In genomic region chr9:89497181-89497963, GRCh38 we compare ENCODE assay signal across 8 cellular contexts. TPM values are rescaled to one million over a fixed set of nuclear protein-coding genes. Genes with fewer than 3 reads are reported as not detected.
DNase-seq lines count a peak whose midpoint lies in the region; ATAC-seq and TF ChIP-seq lines count a peak whose summit lies in the region.

No MANE protein-coding gene starts in this region.

- no peak for TF ChIP-seq EP300 in stomach (IDR thresholded peaks at IDR 0.05)

- H2BK15ac ChIP-seq in IMR-90 (ENCODE audit: low read depth, low read length) = no peak overlapping the region

- no TSS peak for BruUV-seq in IMR-90 (replicated peaks; lab: Mats Ljungman, UMichigan)

- H3K14ac ChIP-seq in IMR-90 (replicated peaks; ENCODE audit: low read depth, low read length) = no peak overlapping the region

- H2AK5ac ChIP-seq in IMR-90 (ENCODE audit: low read depth, low read length) = no peak overlapping the region

- H3K79me1 ChIP-seq in IMR-90 (ENCODE audit: low read depth in 1 of 2, low read length in 2 of 2) = no peaks in the 10 kb centered on the region; a peak in 2 of 4 replicates

- H4K5ac ChIP-seq in IMR-90 (ENCODE audit: low read depth, low read length) = no peak overlapping the region

- DNase-seq in stimulated activated naive CD8-positive, alpha-beta T cell treated with anti-CD3 and anti-CD28 coated beads, Interleukin-15, Interleukin-2, amounts not matched to agents 100 U/mL and 50 U/mL, for 24 hours = no peak
- no peak for DNase-seq in IMR-90
- DNase-seq in astrocyte of the spinal cord (ENCODE audit: low read depth, low spot score) = no peak
- peak; percentile 45 for DNase-seq in iPS-NIHi7 (ENCODE audit: extremely low spot score)
- DNase-seq in stomach = peak; percentile 52
- no peak for DNase-seq in H4 (ENCODE audit: low spot score)

- H3K27ac ChIP-seq in IMR-90 (ENCODE audit: insufficient read depth, low read length) = no peak overlapping the region
- H3K27ac ChIP-seq in stomach = peak overlapping the region; percentile 81 to 93 (median 85)

- H2BK5ac ChIP-seq in IMR-90 (ENCODE audit: low read depth, low read length, poor library complexity, severe bottlenecking) = no peak overlapping the region

- TF ChIP-seq POLR2A in IMR-90 (IDR thresholded peaks at IDR 0.05; ENCODE audit: low read depth, low read length) (no peak), stomach (IDR thresholded peaks at IDR 0.05) (no peak)

- no peak overlapping the region for H3K23ac ChIP-seq in IMR-90 (ENCODE audit: low read depth, low read length)

- H3K36me3 Mint-ChIP-seq in stimulated activated naive CD8-positive, alpha-beta T cell treated with anti-CD3 and anti-CD28 coated beads, Interleukin-15, Interleukin-2, amounts not matched to agents 100 ng/mL and 50 ng/mL, for 24 hours (ENCODE audit: low read depth) = peaks cover 26% of the 10 kb centered on the region

- no peak overlapping the region for H3K18ac ChIP-seq in IMR-90 (ENCODE audit: low read depth, low read length)

- no peak overlapping the region for H3K56ac ChIP-seq in IMR-90 (ENCODE audit: extremely low read depth, insufficient read depth, low read length)

- ATAC-seq in stimulated activated naive CD8-positive, alpha-beta T cell treated with anti-CD3 and anti-CD28 coated beads, Interleukin-15, Interleukin-2, amounts not matched to agents 100 U/mL and 50 U/mL, for 24 hours = no peak
- ATAC-seq in IMR-90 (ENCODE audit: low read depth) (peak; percentile 40), HG02970 (IDR thresholded peaks at IDR 0.05; ENCODE audit: low FRiP score, unreplicated experiment) (no peak)

- whole genome bisulfite sequencing in IMR-90 (ENCODE audit: extremely low coverage in 2 of 2, insufficient read length in 1 of 2), 2 experiments = 6% methylated on average over 14 of the region's 68 CpGs; no CpG with 5 or more reads in 1 of the 2 experiments
- 1 to 2% (median 1%) methylated on average over 26 to 68 of the region's 68 CpGs for WGBS in stomach, 5 donors

- no peaks in the 10 kb centered on the region; the same call in 1 of the 2 replicates for H4K20me1 ChIP-seq in IMR-90 (ENCODE audit: insufficient read depth, low read length)

- no peak overlapping the region for H2BK120ac ChIP-seq in IMR-90 (ENCODE audit: low read depth, low read length)

- H3K4me1 ChIP-seq in IMR-90 (ENCODE audit: control insufficient read depth, insufficient read depth, low read length) = no peaks in the 10 kb centered on the region
- peaks cover 34 to 67% (median 48%) of the 10 kb centered on the region in 4 donors for H3K4me1 ChIP-seq in stomach

- no peak overlapping the region for H4K91ac ChIP-seq in IMR-90 (ENCODE audit: insufficient read depth, low read depth, low read length)

- POLR2A ChIA-PET in IMR-90 (lab: Charles Lee; ENCODE audit: unreplicated experiment) = no interaction called here

- dilution Hi-C loops in IMR-90 (cut with HindIII; ENCODE audit: low sequenced_read_pairs, unreplicated experiment) = no loop called here

- H3K4me3 ChIP-seq in IMR-90 (ENCODE audit: insufficient read depth, low read depth, low read length) = peak overlapping the region; percentile 61
- peak overlapping the region; percentile 49 for H3K4me3 ChIP-seq in astrocyte of the spinal cord (ENCODE audit: low read depth, low read length)
- peak overlapping the region; percentile 77 to 97 (median 88) for H3K4me3 ChIP-seq in stomach

- intact Hi-C loops in IMR-90 (cut with micrococcal nuclease) (no loop called here), stomach (cut with DNase I; ENCODE audit: low total_unique reads) (no loop called here)

- no peaks in the 10 kb centered on the region for H3K9me1 ChIP-seq in IMR-90 (ENCODE audit: insufficient read depth, low read length)

- H2BK20ac ChIP-seq in IMR-90 (ENCODE audit: low read depth, low read length) = no peak overlapping the region

- no peaks in the 10 kb centered on the region for H3K27me3 Mint-ChIP-seq in stimulated activated naive CD8-positive, alpha-beta T cell treated with anti-CD3 and anti-CD28 coated beads, Interleukin-15, Interleukin-2, amounts not matched to agents 100 ng/mL and 50 ng/mL, for 24 hours

- H3K9ac ChIP-seq in IMR-90 (ENCODE audit: low read depth, low read length) = peak overlapping the region; percentile 22; the same call in 1 of the 2 replicates

- no peak overlapping the region for H4K8ac ChIP-seq in IMR-90 (ENCODE audit: low read depth in 2 of 2, low read length in 2 of 2)

- no peak for TF ChIP-seq CTCF in IMR-90 (conservative IDR thresholded peaks at IDR 0.05; ENCODE audit: low read depth, low read length)
- no peak for TF ChIP-seq CTCF in astrocyte of the spinal cord (IDR thresholded peaks at IDR 0.05; ENCODE audit: low read depth, low read length)
- TF ChIP-seq CTCF in stomach (IDR thresholded peaks at IDR 0.05) = no peak

- H3K4ac ChIP-seq in IMR-90 (ENCODE audit: low read depth, low read length) = no peak overlapping the region

- in situ Hi-C loops in IMR-90 (cut with MboI; ENCODE audit: low sequenced_read_pairs) (no loop called here), astrocyte of the spinal cord (cut with HindIII; ENCODE audit: low sequenced_read_pairs) (no loop called here)

- H3K36me3 ChIP-seq in IMR-90 (ENCODE audit: control insufficient read depth, insufficient read depth, low read length) (no peaks in the 10 kb centered on the region), stomach (no peaks in the 10 kb centered on the region)

- no peaks in the 10 kb centered on the region for H3K9me3 ChIP-seq in IMR-90 (ENCODE audit: control insufficient read depth, insufficient read depth, low read length)
- H3K9me3 ChIP-seq in stomach = no peaks in the 10 kb centered on the region

- peaks cover 88% of the 10 kb centered on the region for H3K4me1 Mint-ChIP-seq in stimulated activated naive CD8-positive, alpha-beta T cell treated with anti-CD3 and anti-CD28 coated beads, Interleukin-15, Interleukin-2, amounts not matched to agents 100 ng/mL and 50 ng/mL, for 24 hours (ENCODE audit: low read depth)

- H2AK9ac ChIP-seq in IMR-90 (replicated peaks; ENCODE audit: low read depth, low read length, poor library complexity) = no peak overlapping the region

- H2AFZ ChIP-seq in IMR-90 (replicated peaks; ENCODE audit: low read length, poor library complexity) = no peak overlapping the region

- CTCF ChIA-PET in IMR-90 (lab: Yijun Ruan, JAX) = no interaction called here

- no peaks in the 10 kb centered on the region for H3K9me3 Mint-ChIP-seq in stimulated activated naive CD8-positive, alpha-beta T cell treated with anti-CD3 and anti-CD28 coated beads, Interleukin-15, Interleukin-2, amounts not matched to agents 100 ng/mL and 50 ng/mL, for 24 hours

- TF ChIP-seq RAD21 in IMR-90 (IDR thresholded peaks at IDR 0.05; ENCODE audit: low read length) = no peak

- peak overlapping the region; percentile 63 for H3K4me2 ChIP-seq in IMR-90 (ENCODE audit: low read depth, low read length)

- H3K27me3 ChIP-seq in IMR-90 (ENCODE audit: control insufficient read depth, insufficient read depth, low read length) (peaks cover 18% of the 10 kb centered on the region), stomach (no peaks in the 10 kb centered on the region)

- peak overlapping the region; percentile 92 for H3K4me3 Mint-ChIP-seq in stimulated activated naive CD8-positive, alpha-beta T cell treated with anti-CD3 and anti-CD28 coated beads, Interleukin-15, Interleukin-2, amounts not matched to agents 100 ng/mL and 50 ng/mL, for 24 hours

- peak overlapping the region; percentile 90 for H3K27ac Mint-ChIP-seq in stimulated activated naive CD8-positive, alpha-beta T cell treated with anti-CD3 and anti-CD28 coated beads, Interleukin-15, Interleukin-2, amounts not matched to agents 100 ng/mL and 50 ng/mL, for 24 hours

TF ChIP-seq in IMR-90, 13 proteins besides CTCF, POLR2A, EP300 and RAD21:
- TF ChIP-seq BHLHE40 (IDR thresholded peaks at IDR 0.05; ENCODE audit: low read depth, low read length) (no peak), MAFK (IDR thresholded peaks at IDR 0.05; ENCODE audit: low read depth, low read length) (no peak), NFE2L2 (IDR thresholded peaks at IDR 0.05; ENCODE audit: low read depth, low read length) (no peak), MXI1 (IDR thresholded peaks at IDR 0.05; ENCODE audit: borderline replicate concordance, low read depth, low read length) (no peak), RCOR1 (IDR thresholded peaks at IDR 0.05; ENCODE audit: insufficient replicate concordance, low read length) (no peak), FOS (IDR thresholded peaks at IDR 0.05; ENCODE audit: low read depth, low read length) (no peak), CHD1 (IDR thresholded peaks at IDR 0.05; ENCODE audit: low read depth, low read length) (no peak), ELK1 (IDR thresholded peaks at IDR 0.05; ENCODE audit: borderline replicate concordance, low read depth, low read length) (no peak), MAZ (IDR thresholded peaks at IDR 0.05; ENCODE audit: borderline replicate concordance, low read depth, low read length) (no peak), CEBPB (IDR thresholded peaks at IDR 0.05; ENCODE audit: low read depth, low read length) (no peak), RFX5 (IDR thresholded peaks at IDR 0.05; ENCODE audit: low read depth, low read length) (no peak), SMC3 (IDR thresholded peaks at IDR 0.05; ENCODE audit: low read depth, low read length) (no peak), USF2 (IDR thresholded peaks at IDR 0.05; ENCODE audit: low read depth, low read length) (no peak)

RNA-seq across cellular contexts. Expression of gene SEMA4D, which starts 0.5 kb away (rescaled TPM):
- total RNA-seq in IMR-90 (2012; rRNA removed) (0.56 and 0.90 TPM in 2 replicates), stomach (10 to 100 TPM; 11.1 to 43.3 (median 28.8) TPM)
- polyA plus RNA-seq in IMR-90 (2012; rRNA removed) (1.1 and 1.5 TPM in 2 replicates), stomach (10 to 100 TPM in 1 of 3 donors, 1 to 10 TPM in 2; 4.9 to 10.9 (median 8.4) TPM)
- polyA plus RNA-seq in IMR-90 (2012; cell fraction: cytosol; rRNA removed) = 0.82 and 1.2 TPM in 2 replicates
- polyA plus RNA-seq in IMR-90 (2012; cell fraction: nucleus; rRNA removed; ENCODE audit: low replicate concordance) = 6.2 and 6.8 TPM in 2 replicates
- 4.8 and 6.3 TPM in 2 replicates for total RNA-seq in H4 (2014; rRNA removed; shearing (Covaris generic))

Comparison
In these comparisons a context has a peak if more than half of its experiments do, and no peak if none do; other contexts are left out.
1. DNase-seq: peak in iPS-NIHi7 (single experiment) and stomach (single experiment); none in stimulated activated naive CD8-positive, alpha-beta T cell treated with anti-CD3 and anti-CD28 coated beads, Interleukin-15, Interleukin-2, amounts not matched to agents 100 U/mL and 50 U/mL, for 24 hours (single experiment), IMR-90 (single experiment), astrocyte of the spinal cord (single experiment) and H4 (single experiment).
2. Peak in every context shown above with its lines, with median percentiles within 50 percentile points of each other: H3K4me3 ChIP-seq.